Comparison of ENCODE assay signal across 6 cellular contexts in genomic region chr17:29623283-29623647, GRCh38. TPM values are rescaled to one million over a fixed set of nuclear protein-coding genes. Genes with fewer than 3 reads are reported as not detected.
DNase-seq lines count a peak whose midpoint lies in the region; ATAC-seq, FAIRE-seq and TF ChIP-seq lines count a peak whose summit lies in the region.

No MANE protein-coding gene starts in this region.

- CTCF ChIA-PET in A549 (lab: Yijun Ruan, JAX): interaction anchor here (0.7 to 23.2 kb wide), 8 partner anchors 10 to 470 kb away, joined by 3 to 447 read pairs (median 5); partner anchors contain the start of genes ABHD15, SSH2 and TP53I13

- POLR2A ChIA-PET in A549 (lab: Yijun Ruan, JAX): interaction anchor here (1.0 kb wide), 1 partner anchor 32 kb away, joined by 4 read pairs; no protein-coding TSS in a partner anchor

- H3K4me1 ChIP-seq in A549 (peaks cover 34% of the 10 kb centered on the region), OCI-LY1 (ENCODE audit: insufficient read depth, low read length, severe bottlenecking) (peaks cover 20% of the 10 kb centered on the region), iPS DF 6.9 (ENCODE audit: control insufficient read depth, insufficient read depth, low read length) (peaks cover 6% of the 10 kb centered on the region)

- peak overlapping the region; percentile 61; the same call in 1 of the 3 replicates for H3K4me3 ChIP-seq in A549
- peak overlapping the region; percentile 71 for H3K4me3 ChIP-seq in OCI-LY1 (ENCODE audit: low read depth, low read length, poor library complexity, severe bottlenecking)
- H3K4me3 ChIP-seq in iPS DF 6.9 (ENCODE audit: low read length): peak overlapping the region; percentile 47; the same call in 1 of the 2 replicates

- H2AFZ ChIP-seq in OCI-LY1 (ENCODE audit: low read length): no peak overlapping the region

- no peaks in the 10 kb centered on the region for H3K9me2 ChIP-seq in OCI-LY1 (ENCODE audit: low read depth, low read length)

- H3K79me2 ChIP-seq in OCI-LY1 (ENCODE audit: insufficient read depth, low read length): no peaks in the 10 kb centered on the region

- H3K27ac ChIP-seq in A549 (0 out of 6 replicates have a peak overlapping the region, but pooled peaks of 1 of the 2 experiments have one; percentile 83), OCI-LY1 (ENCODE audit: low read depth, low read length, poor library complexity, severe bottlenecking) (no peak overlapping the region), iPS DF 6.9 (ENCODE audit: low read length) (no peak overlapping the region)

- H3K4me2 ChIP-seq in A549: peak overlapping the region; percentile 89
- peak overlapping the region; percentile 94 for H3K4me2 ChIP-seq in OCI-LY1 (ENCODE audit: low read length)

- TF ChIP-seq POLR2A in A549 (IDR thresholded peaks at IDR 0.05; ENCODE audit: low read length): no peak

- no peak for ATAC-seq in A549

- H3K9me3 ChIP-seq in A549: no peaks in the 10 kb centered on the region
- H3K9me3 ChIP-seq in OCI-LY1 (ENCODE audit: low read length): no peaks in the 10 kb centered on the region
- H3K9me3 ChIP-seq in iPS DF 6.9 (ENCODE audit: control insufficient read depth, insufficient read depth, low read length): no peaks in the 10 kb centered on the region

- H3K36me3 ChIP-seq in OCI-LY1 (ENCODE audit: insufficient read depth, low read length) (peaks cover 11% of the 10 kb centered on the region), iPS DF 6.9 (ENCODE audit: control insufficient read depth, insufficient read depth, low read length) (no peaks in the 10 kb centered on the region)

- 70% methylated on average over 4 of the region's 4 CpGs for WGBS in A549 (ENCODE audit: missing lambda C conversion rate)
- no CpG with 5 or more reads among the region's 4 CpGs for WGBS in iPS DF 6.9 (ENCODE audit: insufficient coverage, insufficient read length)

- peaks cover 5% of the 10 kb centered on the region; the same call in 1 of the 2 replicates for H3K27me3 ChIP-seq in OCI-LY1 (ENCODE audit: insufficient read depth, low read length)
- peaks cover 3% of the 10 kb centered on the region; the same call in 1 of the 2 replicates for H3K27me3 ChIP-seq in iPS DF 6.9 (ENCODE audit: control insufficient read depth, insufficient read depth, low read length)

- TF ChIP-seq EP300 in A549 (IDR thresholded peaks at IDR 0.05): no peak

- peak overlapping the region; percentile 64 for H3K9ac ChIP-seq in OCI-LY1 (ENCODE audit: low read length)

- no peaks in the 10 kb centered on the region for H3F3A ChIP-seq in OCI-LY1 (ENCODE audit: insufficient read depth, low read length)

- H4K20me1 ChIP-seq in OCI-LY1 (ENCODE audit: insufficient read depth, low read length): no peaks in the 10 kb centered on the region

- TF ChIP-seq CTCF in A549 (IDR thresholded peaks at IDR 0.05) (no peak), OCI-LY1 (IDR thresholded peaks at IDR 0.05; ENCODE audit: low read length) (no peak), GM10266 (IDR thresholded peaks at IDR 0.05; ENCODE audit: control insufficient read depth, insufficient read depth, low read depth, missing control alignments) (no peak)

- TF ChIP-seq RAD21 in A549 (conservative IDR thresholded peaks at IDR 0.05 in 1 of 2, IDR thresholded peaks at IDR 0.05 in 1 of 2): no peak

- DNase-seq in A549 (ENCODE audit: low read depth in 1 of 2, low spot score in 1 of 2) (no peak), iPS DF 6.9 (ENCODE audit: low read depth, low spot score) (no peak), GM10266 (ENCODE audit: extremely low spot score) (no peak), SHP77 (lab: John Stamatoyannopoulos, UW) (no peak)
- DNase-seq in stimulated activated CD4-positive, alpha-beta T cell treated with anti-CD3 and anti-CD28 coated beads, Interleukin-1b, Interleukin-23, amount 100 ng/mL, for 48 hours: no peak

- no peak for FAIRE-seq in A549 (lab: Jason Lieb, UNC)

TF ChIP-seq in A549, 52 proteins besides CTCF, POLR2A, EP300 and RAD21:
- TF ChIP-seq POLR2AphosphoS2 (conservative IDR thresholded peaks at IDR 0.05; ENCODE audit: low read length) (no peak), SREBF2 (IDR thresholded peaks at IDR 0.05) (no peak), FOSL2 (IDR thresholded peaks at IDR 0.05) (no peak), FOSL2 (CRISPR knock-in tag; IDR thresholded peaks at IDR 0.05) (no peak), MAX (IDR thresholded peaks at IDR 0.05) (no peak), ZNF302 (CRISPR knock-in tag; IDR thresholded peaks at IDR 0.05) (no peak), NPAS2 (CRISPR knock-in tag; IDR thresholded peaks at IDR 0.05; ENCODE audit: borderline replicate concordance) (no peak), BCL3 (IDR thresholded peaks at IDR 0.05) (no peak), EHMT2 (IDR thresholded peaks at IDR 0.05; ENCODE audit: low read depth) (no peak), MAZ (IDR thresholded peaks at IDR 0.05; ENCODE audit: borderline replicate concordance, low read depth, low read length) (no peak), FOSB (CRISPR knock-in tag; IDR thresholded peaks at IDR 0.05) (no peak), ELK1 (IDR thresholded peaks at IDR 0.05; ENCODE audit: low read depth, low read length) (no peak)

RNA-seq across cellular contexts. Expression of gene CORO6, which starts 0.6 kb away (rescaled TPM):
- polyA plus RNA-seq in A549 (2011; rRNA removed): 5.0 and 6.1 TPM in 2 replicates
- 9.2 and 10.4 TPM in 2 replicates for polyA plus RNA-seq in A549 (2012; cell fraction: cytosol; rRNA removed)
- polyA plus RNA-seq in A549 (2012; cell fraction: nucleus; rRNA removed): 132 and 139 TPM in 2 replicates
- polyA plus RNA-seq in A549 (2017; fragmentation: RNase III; extraction: RNeasy Plus Mini Kit Qiagen cat#74134 plus additional on column Dnase treatment): 7.9 to 10.9 TPM (median 10.1 TPM) in 3 replicates
- 11.6 and 12.8 TPM in 2 replicates for polyA minus RNA-seq in A549 (2011; rRNA and poly(A)+ RNA removed)

RNA-seq across cellular contexts. Expression of gene ANKRD13B, which starts 30.3 kb away (rescaled TPM):
- polyA plus RNA-seq in A549 (2011; rRNA removed): 4.0 and 4.5 TPM in 2 replicates
- 16.3 and 21.8 TPM in 2 replicates for polyA plus RNA-seq in A549 (2012; cell fraction: cytosol; rRNA removed)
- polyA plus RNA-seq in A549 (2012; cell fraction: nucleus; rRNA removed): 84.1 and 142 TPM in 2 replicates
- 15.3 to 17.8 TPM (median 16.4 TPM) in 3 replicates for polyA plus RNA-seq in A549 (2017; fragmentation: RNase III; extraction: RNeasy Plus Mini Kit Qiagen cat#74134 plus additional on column Dnase treatment)
- polyA minus RNA-seq in A549 (2011; rRNA and poly(A)+ RNA removed): 9.2 and 10.1 TPM in 2 replicates

RNA-seq across cellular contexts. Expression of gene GIT1, which starts 33.8 kb away (rescaled TPM):
- polyA plus RNA-seq in A549 (2011; rRNA removed): 53.0 and 56.8 TPM in 2 replicates
- 73.4 and 97.2 TPM in 2 replicates for polyA plus RNA-seq in A549 (2012; cell fraction: cytosol; rRNA removed)
- polyA plus RNA-seq in A549 (2012; cell fraction: nucleus; rRNA removed): 121 and 187 TPM in 2 replicates
- 45.2 to 47.8 TPM (median 45.3 TPM) in 3 replicates for polyA plus RNA-seq in A549 (2017; fragmentation: RNase III; extraction: RNeasy Plus Mini Kit Qiagen cat#74134 plus additional on column Dnase treatment)
- polyA minus RNA-seq in A549 (2011; rRNA and poly(A)+ RNA removed): 104 and 105 TPM in 2 replicates

RNA-seq across cellular contexts. Expression of gene TP53I13, which starts 54.8 kb away (rescaled TPM):
- polyA plus RNA-seq in A549 (2011; rRNA removed) (27.5 and 31.3 TPM in 2 replicates), A549 (2017; fragmentation: RNase III; extraction: RNeasy Plus Mini Kit Qiagen cat#74134 plus additional on column Dnase treatment) (50.5 to 59.0 TPM (median 57.8 TPM) in 3 replicates)
- polyA plus RNA-seq in A549 (2012; cell fraction: cytosol; rRNA removed): 54.4 and 79.1 TPM in 2 replicates
- 316 and 464 TPM in 2 replicates for polyA plus RNA-seq in A549 (2012; cell fraction: nucleus; rRNA removed)
- 21.7 and 42.5 TPM in 2 replicates for polyA minus RNA-seq in A549 (2011; rRNA and poly(A)+ RNA removed)

RNA-seq across cellular contexts. Expression of gene ABHD15, which starts 56.4 kb away (rescaled TPM):
- polyA plus RNA-seq in A549 (2011; rRNA removed) (13.5 and 16.5 TPM in 2 replicates), A549 (2017; fragmentation: RNase III; extraction: RNeasy Plus Mini Kit Qiagen cat#74134 plus additional on column Dnase treatment) (13.6 to 15.8 TPM (median 14.7 TPM) in 3 replicates)
- polyA plus RNA-seq in A549 (2012; cell fraction: cytosol; rRNA removed): 10.6 and 15.2 TPM in 2 replicates
- polyA plus RNA-seq in A549 (2012; cell fraction: nucleus; rRNA removed): 12.0 and 14.2 TPM in 2 replicates
- polyA minus RNA-seq in A549 (2011; rRNA and poly(A)+ RNA removed): 19.5 and 19.6 TPM in 2 replicates
